In genomic region chr7:29122081-29122480, GRCh38 we compare ENCODE assay signal across 25 cellular contexts. TPM values are rescaled to one million over a fixed set of nuclear protein-coding genes. Genes with fewer than 3 reads are reported as not detected.
"Had no signal": no experiment of that assay in that cellular context is flagged by ENCODE, and none has a peak within 500 bp of the region (broad histone marks: within the 10 kb centered on the region; RNA-seq: fewer than 3 reads in every experiment).

No MANE protein-coding gene starts in this region.

- H3K27ac ChIP-seq: KMS-11, VCaP had no signal

- H3K4me2 ChIP-seq: KMS-11 had no signal

- ATAC-seq: activated CD4-positive, alpha-beta T cell treated with anti-CD3 and anti-CD28 coated beads for 36 hours; activated T-helper 17 cell treated with anti-CD3 and anti-CD28 coated beads, Interleukin-2, amount 50 U/mL, for 72 hours; T-cell had no signal

- H3K9ac ChIP-seq: KMS-11 had no signal

- FAIRE-seq: astrocyte, RCC 7860, TTC549 had no signal

- DNase-seq: activated CD4-positive, alpha-beta memory T cell treated with anti-CD3 and anti-CD28 coated beads, Interleukin-2, amount 10 ng/mL, durations not matched to agents 7 days and 5 days; activated CD4-positive, alpha-beta T cell treated with anti-CD3 and anti-CD28 coated beads for 36 hours; activated CD4-positive, alpha-beta T cell treated with anti-CD3 and anti-CD28 coated beads, Interleukin-2, amount 50 U/mL, for 1 hour; activated gamma-delta T cell; activated naive CD4-positive, alpha-beta T cell treated with anti-CD3 and anti-CD28 coated beads for 36 hours; activated T-cell treated with anti-CD3 and anti-CD28 coated beads for 4 hours; activated T-cell treated with anti-CD3 and anti-CD28 coated beads, Interleukin-2, amount 50 U/mL, for 48 hours; amygdala; NCI-H1092; NCI-H1417; NCI-H2029; NCI-H2107; NCI-H2171 treated with DMSO at 0.1 percent for 48 hours; NCI-H226; NCI-H510A; SIG-M5; T-cell; T-helper 2 cell; T1000 had no signal

RNA-seq across cellular contexts. Expression of gene CPVL, which starts 24.3 kb away (rescaled TPM):
- total RNA-seq: activated CD4-positive, alpha-beta T cell treated with anti-CD3 and anti-CD28 coated beads for 36 hours; activated naive CD4-positive, alpha-beta T cell treated with anti-CD3 and anti-CD28 coated beads for 36 hours had no signal
